ENCODE assay signal across 8 cellular contexts in genomic region chr13:40664100-40665060, GRCh38. TPM values are rescaled to one million over a fixed set of nuclear protein-coding genes. Genes with fewer than 3 reads are reported as not detected.
DNase-seq lines count a peak whose midpoint lies in the region; ATAC-seq lines count a peak whose summit lies in the region.

No MANE protein-coding gene starts in this region.

- in situ Hi-C loops in G401 (cut with HindIII; ENCODE audit: low sequenced_read_pairs) = no loop called here

- H3K4me2 ChIP-seq in skeletal muscle satellite cell (ENCODE audit: low read length) = peak overlapping the region; percentile 93

- H3K27me3 ChIP-seq in iPS-15b (ENCODE audit: control insufficient read depth, insufficient read depth, low read length) (no peaks in the 10 kb centered on the region), skeletal muscle satellite cell (ENCODE audit: control insufficient read depth, insufficient read depth, low read length) (no peaks in the 10 kb centered on the region)

- peak; percentile 41 to 90 (median 68) for DNase-seq in T-helper 2 cell
- DNase-seq in astrocyte of the hippocampus (ENCODE audit: low read depth, low spot score) = peak; percentile 71
- DNase-seq in G401 (ENCODE audit: low spot score) = no peak

- peaks cover 21% of the 10 kb centered on the region for H3K4me1 ChIP-seq in iPS-15b (ENCODE audit: control insufficient read depth, insufficient read depth, low read length)
- peaks cover 38% of the 10 kb centered on the region for H3K4me1 ChIP-seq in skeletal muscle satellite cell (ENCODE audit: control insufficient read depth, insufficient read depth, low read length)

- H3K9me3 ChIP-seq in iPS-15b (ENCODE audit: control insufficient read depth, insufficient read depth, low read length) = no peaks in the 10 kb centered on the region
- no peaks in the 10 kb centered on the region for H3K9me3 ChIP-seq in skeletal muscle satellite cell (replicated peaks; ENCODE audit: low read length)

- peak; percentile 15 for ATAC-seq in GM18861 (IDR thresholded peaks at IDR 0.05; ENCODE audit: unreplicated experiment)
- peak; percentile 30 for ATAC-seq in HG03159 (IDR thresholded peaks at IDR 0.05; ENCODE audit: unreplicated experiment)
- ATAC-seq in GM18519 (IDR thresholded peaks at IDR 0.05; ENCODE audit: low FRiP score, unreplicated experiment) = no peak

- peak overlapping the region; percentile 82 for H3K4me3 ChIP-seq in iPS-15b (ENCODE audit: low read depth, low read length)
- H3K4me3 ChIP-seq in skeletal muscle satellite cell (ENCODE audit: low read length) = peak overlapping the region; percentile 97

- H3K9ac ChIP-seq in iPS-15b (ENCODE audit: low read depth, low read length) = peak overlapping the region; percentile 37
- peak overlapping the region; percentile 94 for H3K9ac ChIP-seq in skeletal muscle satellite cell (ENCODE audit: low read depth, low read length)

- no peaks in the 10 kb centered on the region for H3K36me3 ChIP-seq in iPS-15b (ENCODE audit: control insufficient read depth, insufficient read depth, low read length)
- no peaks in the 10 kb centered on the region for H3K36me3 ChIP-seq in skeletal muscle satellite cell (ENCODE audit: insufficient read depth, low read length)

RNA-seq across cellular contexts. Expression of gene FOXO1, which starts 2.1 kb away (rescaled TPM):
- total RNA-seq in skeletal muscle satellite cell (2012; rRNA removed) = 7.2 and 11.2 TPM in 2 replicates
- total RNA-seq in G401 (2014; rRNA removed; shearing (Covaris generic)) = 0.12 and 0.17 TPM in 2 replicates
